ENCODE assay signal across 9 cellular contexts in the genomic region with DNA sequence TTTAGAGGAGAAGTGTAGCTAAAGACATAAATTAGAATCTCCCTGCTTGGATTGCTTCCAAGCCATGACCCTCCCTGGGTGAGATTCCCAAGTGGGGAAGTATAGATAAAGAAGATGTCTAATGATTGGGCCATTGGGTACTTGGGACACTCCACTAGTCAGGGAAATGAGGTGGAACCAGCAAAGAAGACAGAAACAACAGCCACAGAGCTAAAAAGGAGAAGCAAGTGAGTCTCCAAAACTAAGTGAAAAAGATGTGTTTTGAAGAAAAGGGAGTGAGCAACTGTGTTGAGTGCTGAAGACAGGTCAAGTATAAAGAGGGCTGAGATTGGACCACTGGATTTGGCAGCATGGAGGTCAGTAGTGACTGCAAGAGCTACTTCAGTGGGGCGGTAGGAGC.
"Had no signal": no experiment of that assay in that cellular context is flagged by ENCODE, and none has a peak within 500 bp of the region (broad histone marks: within the 10 kb centered on the region; RNA-seq: fewer than 3 reads in every experiment).

No MANE protein-coding gene starts in this region.

- H3K27me3 ChIP-seq: brain microvascular endothelial cell, neural progenitor cell, pancreas, thyroid gland had no signal

- ATAC-seq: activated CD4-positive, CD25-positive, alpha-beta regulatory T cell treated with anti-CD3 and anti-CD28 coated beads, Interleukin-2, amount 50 U/mL, for 24 hours; pancreas had no signal

- DNase-seq: activated T-cell treated with anti-CD3 and anti-CD28 coated beads, Interleukin-2, amount 50 U/mL, for 1 hour; brain microvascular endothelial cell; dermis blood vessel endothelial cell; hippocampal formation; kidney glomerular epithelial cell; pancreas had no signal

- H3K4me3 ChIP-seq: neural progenitor cell, pancreas, thyroid gland had no signal

- H3K36me3 ChIP-seq: brain microvascular endothelial cell, neural progenitor cell, pancreas, thyroid gland had no signal

- H3K27ac ChIP-seq: brain microvascular endothelial cell, neural progenitor cell, pancreas, thyroid gland had no signal

- H3K9me3 ChIP-seq: pancreas, thyroid gland had no signal
